Comparison of ENCODE assay signal across 29 cellular contexts in the genomic region with DNA sequence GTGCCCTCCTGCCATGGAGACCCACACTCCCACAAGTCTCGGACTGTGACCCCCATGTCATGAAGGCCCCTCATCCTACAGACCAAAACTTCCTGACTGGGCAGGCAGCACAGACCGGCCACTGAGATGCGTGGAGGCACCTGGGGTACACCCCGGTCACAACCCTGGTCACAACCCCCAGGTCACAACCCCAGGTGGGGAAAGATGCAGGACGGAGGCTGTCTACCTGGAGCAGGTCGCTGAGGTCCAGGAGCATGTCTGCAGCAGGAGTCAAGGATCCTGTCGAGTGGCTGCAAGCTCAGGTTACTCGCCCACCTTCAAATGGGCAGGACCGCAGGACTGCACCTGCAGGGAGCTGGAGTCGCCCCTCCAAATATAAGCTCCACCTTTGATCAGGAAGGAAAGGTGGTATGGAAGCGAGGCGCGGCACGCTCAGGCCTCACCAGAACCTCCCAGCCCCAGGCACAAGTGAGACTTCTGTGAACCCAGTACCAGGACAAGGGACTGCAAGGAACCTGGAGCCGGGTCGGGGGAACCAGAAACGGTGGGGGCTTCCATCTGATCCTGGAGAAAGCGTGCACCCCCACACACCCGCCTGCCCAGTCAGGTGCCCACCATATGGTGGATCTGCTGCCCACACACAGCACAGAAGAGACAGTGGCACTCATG.
"Had no signal": no experiment of that assay in that cellular context is flagged by ENCODE, and none has a peak within 500 bp of the region (broad histone marks: within the 10 kb centered on the region; RNA-seq: fewer than 3 reads in every experiment).

No MANE protein-coding gene starts in this region.

- H2AFZ ChIP-seq: hepatocyte, parathyroid adenoma had no signal

- FAIRE-seq: endothelial cell of umbilical vein, urothelium cell line had no signal

- H3K27me3 ChIP-seq: esophagus muscularis mucosa, foreskin keratinocyte, gastroesophageal sphincter, heart left ventricle, hepatocyte, left lung, neutrophil, right atrium auricular region, stomach, thyroid gland had no signal

- H3K36me3 ChIP-seq: thyroid gland had no signal

- H3K4me1 Mint-ChIP-seq: mesothelial cell of epicardium, natural killer cell had no signal

- H3K9me3 ChIP-seq: esophagus muscularis mucosa, gastroesophageal sphincter, heart left ventricle, left lung, neutrophil, prostate gland, right atrium auricular region, stomach, thyroid gland had no signal

- H3K79me2 ChIP-seq: hepatocyte had no signal

- H3K9me3 Mint-ChIP-seq: mesothelial cell of epicardium; natural killer cell; stimulated activated effector memory CD8-positive, alpha-beta T cell treated with anti-CD3 and anti-CD28 coated beads, Interleukin-12 subunit alpha, Interleukin-12 subunit beta, amount 100 ng/mL, for 72 hours; type B pancreatic cell had no signal

- ATAC-seq: foreskin keratinocyte; gastroesophageal sphincter; heart left ventricle; left cardiac atrium; left lung; natural killer cell; sciatic nerve; stimulated activated effector memory CD8-positive, alpha-beta T cell treated with anti-CD3 and anti-CD28 coated beads, Interleukin-12 subunit alpha, Interleukin-12 subunit beta, amount 100 ng/mL, for 72 hours had no signal

- DNase-seq: dermis blood vessel endothelial cell; effector memory CD4-positive, alpha-beta T cell; foreskin keratinocyte; heart left ventricle; left cardiac atrium; left lung; mesenchymal stem cell; natural killer cell; stimulated activated CD4-positive, alpha-beta T cell treated with anti-CD3 and anti-CD28 coated beads, Interleukin-12 subunit alpha, Interleukin-12 subunit beta, amount 100 ng/mL, for 4 hours; stimulated activated CD4-positive, alpha-beta T cell treated with anti-CD3 and anti-CD28 coated beads, Interleukin-1b, Interleukin-23, amount 100 ng/mL, for 48 hours; stimulated activated CD4-positive, alpha-beta T cell treated with anti-CD3 and anti-CD28 coated beads, Interleukin-4, amount 100 ng/mL, for 1 hour; stimulated activated naive CD4-positive, alpha-beta T cell treated with Interleukin-2 at 50 U/mL for 16 hours; stomach; thyroid gland had no signal

- H3K27ac ChIP-seq: coronary artery, esophagus muscularis mucosa, foreskin keratinocyte, gastroesophageal sphincter, hepatocyte, left lung, neutrophil, parathyroid adenoma, prostate gland, stomach, thyroid gland had no signal

- H3K36me3 Mint-ChIP-seq: natural killer cell, type B pancreatic cell had no signal

- H3K4me2 ChIP-seq: hepatocyte, smooth muscle cell had no signal

- H3K27me3 Mint-ChIP-seq: type B pancreatic cell had no signal

- H3K4me3 Mint-ChIP-seq: mesothelial cell of epicardium; natural killer cell; stimulated activated effector memory CD8-positive, alpha-beta T cell treated with anti-CD3 and anti-CD28 coated beads, Interleukin-12 subunit alpha, Interleukin-12 subunit beta, amount 100 ng/mL, for 72 hours; type B pancreatic cell had no signal

- H3K4me1 ChIP-seq: foreskin keratinocyte, gastroesophageal sphincter, left lung, parathyroid adenoma, prostate gland had no signal

- H3K27ac Mint-ChIP-seq: mesothelial cell of epicardium; natural killer cell; stimulated activated effector memory CD8-positive, alpha-beta T cell treated with anti-CD3 and anti-CD28 coated beads, Interleukin-12 subunit alpha, Interleukin-12 subunit beta, amount 100 ng/mL, for 72 hours; type B pancreatic cell had no signal

- H3K9ac ChIP-seq: parathyroid adenoma had no signal

- H3K4me3 ChIP-seq: coronary artery, esophagus muscularis mucosa, gastroesophageal sphincter, heart left ventricle, hepatocyte, left lung, prostate gland, right atrium auricular region, smooth muscle cell, stomach, thyroid gland had no signal
